Comparison of ENCODE assay signal across 17 cellular contexts in genomic region chr5:34676409-34676808, GRCh38. TPM values are rescaled to one million over a fixed set of nuclear protein-coding genes. Genes with fewer than 3 reads are reported as not detected.
DNase-seq lines count a peak whose midpoint lies in the region; ATAC-seq and TF ChIP-seq lines count a peak whose summit lies in the region.
"Had no signal": no experiment of that assay in that cellular context is flagged by ENCODE, and none has a peak within 500 bp of the region (broad histone marks: within the 10 kb centered on the region; RNA-seq: fewer than 3 reads in every experiment).

No MANE protein-coding gene starts in this region.

- H3K9me3 Mint-ChIP-seq in chondrocyte (ENCODE audit: low read depth) (no peaks in the 10 kb centered on the region), nephron (no peaks in the 10 kb centered on the region)
- H3K9me3 Mint-ChIP-seq: activated B cell treated with CpG ODN at 0.5 μM for 24 hours; activated T-helper 17 cell treated with anti-CD3 and anti-CD28 coated beads, Interleukin-2, amount 50 U/mL, for 72 hours; CD14-positive monocyte; T-helper 1 cell treated with Interleukin-12 subunit alpha and Interleukin-12 subunit beta and Interleukin-4 antibody, amounts not matched to agents 30 μg/mL and 1 μg/mL, for 36 hours had no signal

- DNase-seq in AG04450 (ENCODE audit: low read depth, low spot score) (no peak), PC-3 (peak; percentile 74), chondrocyte (ENCODE audit: low spot score) (no peak), upper lobe of left lung (no peak), NCI-H1092 (lab: John Stamatoyannopoulos, UW) (no peak), COLO668 (lab: John Stamatoyannopoulos, UW; ENCODE audit: unreplicated experiment) (no peak), HPDE6-E6E7 (ENCODE audit: extremely low spot score) (no peak)
- DNase-seq: activated B cell treated with CpG ODN at 0.5 μM for 24 hours; activated CD8-positive, alpha-beta memory T cell treated with anti-CD3 and anti-CD28 coated beads for 24 hours; stimulated activated naive CD8-positive, alpha-beta T cell treated with anti-CD3 and anti-CD28 coated beads, Interleukin-15, Interleukin-2, amounts not matched to agents 100 U/mL and 50 U/mL, for 24 hours had no signal

- TF ChIP-seq EP300 in upper lobe of left lung (IDR thresholded peaks at IDR 0.05) = no peak

- peak overlapping the region; percentile 43 for H3K27ac ChIP-seq in AG04450 (ENCODE audit: low read depth, low read length)
- peak overlapping the region; percentile 36 for H3K27ac ChIP-seq in PC-3 (ENCODE audit: low read length)
- H3K27ac ChIP-seq in upper lobe of left lung = no peak overlapping the region
- H3K27ac ChIP-seq: HL-60, vagina had no signal

- peak; percentile 71 for ATAC-seq in PC-3
- no peak for ATAC-seq in upper lobe of left lung (ENCODE audit: low FRiP score in 2 of 2)
- ATAC-seq: activated T-helper 17 cell treated with anti-CD3 and anti-CD28 coated beads, Interleukin-2, amount 50 U/mL, for 72 hours; Right ventricle myocardium inferior; stimulated activated naive CD8-positive, alpha-beta T cell treated with anti-CD3 and anti-CD28 coated beads, Interleukin-15, Interleukin-2, amounts not matched to agents 100 U/mL and 50 U/mL, for 24 hours had no signal

- H3K27me3 ChIP-seq in AG04450 (ENCODE audit: control insufficient read depth, insufficient read depth, low read length) (no peaks in the 10 kb centered on the region), PC-3 (ENCODE audit: low read length) (no peaks in the 10 kb centered on the region), upper lobe of left lung (no peaks in the 10 kb centered on the region)
- H3K27me3 ChIP-seq: vagina had no signal

- H3K9me2 ChIP-seq in PC-3 (replicated peaks; ENCODE audit: low read length) = no peaks in the 10 kb centered on the region

- H3K4me3 Mint-ChIP-seq in chondrocyte (ENCODE audit: unreplicated experiment) = no peak overlapping the region
- no peak overlapping the region for H3K4me3 Mint-ChIP-seq in nephron
- H3K4me3 Mint-ChIP-seq: activated B cell treated with CpG ODN at 0.5 μM for 24 hours; activated T-helper 17 cell treated with anti-CD3 and anti-CD28 coated beads, Interleukin-2, amount 50 U/mL, for 72 hours; CD14-positive monocyte; T-helper 1 cell treated with Interleukin-12 subunit alpha and Interleukin-12 subunit beta and Interleukin-4 antibody, amounts not matched to agents 30 μg/mL and 1 μg/mL, for 36 hours had no signal

- CTCF ChIA-PET in AG04450 (lab: Charles Lee) = no interaction called here
- CTCF ChIA-PET in PC-3 (lab: Charles Lee) = no interaction called here

- H3K36me3 ChIP-seq in PC-3 (ENCODE audit: low read depth, low read length) = peaks cover 16% of the 10 kb centered on the region
- peaks cover 0 to 3% (median 0%) of the 10 kb centered on the region in 4 donors for H3K36me3 ChIP-seq in upper lobe of left lung
- H3K36me3 ChIP-seq: vagina had no signal

- no peak for TF ChIP-seq POLR2A in upper lobe of left lung (IDR thresholded peaks at IDR 0.05)

- H3K9me3 ChIP-seq in AG04450 (ENCODE audit: control insufficient read depth, insufficient read depth, low read length) (no peaks in the 10 kb centered on the region), PC-3 (ENCODE audit: low read length) (no peaks in the 10 kb centered on the region), upper lobe of left lung (no peaks in the 10 kb centered on the region)
- H3K9me3 ChIP-seq: vagina had no signal

- peaks cover 13% of the 10 kb centered on the region; the same call in 1 of the 2 replicates for H4K20me1 ChIP-seq in PC-3 (ENCODE audit: low read length)

- H3K9ac ChIP-seq in PC-3 (ENCODE audit: low read length) = no peak overlapping the region

- no peaks in the 10 kb centered on the region for H3F3A ChIP-seq in PC-3 (ENCODE audit: low read length, unreplicated experiment)

- H3K36me3 Mint-ChIP-seq in chondrocyte (ENCODE audit: low read depth) = peaks cover 3% of the 10 kb centered on the region
- H3K36me3 Mint-ChIP-seq in nephron (ENCODE audit: low read depth) = peaks cover 18% of the 10 kb centered on the region
- H3K36me3 Mint-ChIP-seq: CD14-positive monocyte had no signal

- peaks cover 98% of the 10 kb centered on the region for H3K79me2 ChIP-seq in PC-3 (ENCODE audit: low read length)

- H3K4me3 ChIP-seq in AG04450 (ENCODE audit: low read depth, low read length) (no peak overlapping the region), PC-3 (ENCODE audit: low read length) (no peak overlapping the region), upper lobe of left lung (no peak overlapping the region)
- H3K4me3 ChIP-seq: vagina had no signal

- H3K4me1 ChIP-seq in PC-3 (ENCODE audit: insufficient read depth, low read length) = peaks cover 38% of the 10 kb centered on the region
- H3K4me1 ChIP-seq in upper lobe of left lung = peaks cover 9 to 31% (median 16%) of the 10 kb centered on the region in 4 donors

- TF ChIP-seq CTCF in AG04450 (IDR thresholded peaks at IDR 0.05; ENCODE audit: low read depth, low read length) (no peak), PC-3 (conservative IDR thresholded peaks at IDR 0.05; ENCODE audit: low read depth, low read length) (no peak), chondrocyte (IDR thresholded peaks at IDR 0.05) (no peak), nephron (IDR thresholded peaks at IDR 0.05; ENCODE audit: unreplicated experiment in 3 of 3) (no peak), upper lobe of left lung (IDR thresholded peaks at IDR 0.05) (no peak)

- no peak overlapping the region for H3K4me2 ChIP-seq in PC-3 (ENCODE audit: low read length)

- whole genome bisulfite sequencing in upper lobe of left lung, 2 donors = 82 to 84% methylated on average over 4 of the region's 4 CpGs

- no TSS peak for BruUV-seq in PC-3 (replicated peaks; lab: Mats Ljungman, UMichigan)

- POLR2A ChIA-PET in AG04450 (lab: Yijun Ruan, JAX) (no interaction called here), PC-3 (lab: Charles Lee; ENCODE audit: unreplicated experiment) (no interaction called here)

- H2AFZ ChIP-seq in PC-3 (ENCODE audit: low read length) = no peak overlapping the region

- H3K27ac Mint-ChIP-seq in chondrocyte (ENCODE audit: unreplicated experiment) (peak overlapping the region; percentile 72), nephron (peak overlapping the region; percentile 66 to 84 (median 74))
- H3K27ac Mint-ChIP-seq: activated B cell treated with CpG ODN at 0.5 μM for 24 hours; activated T-helper 17 cell treated with anti-CD3 and anti-CD28 coated beads, Interleukin-2, amount 50 U/mL, for 72 hours; CD14-positive monocyte; T-helper 1 cell treated with Interleukin-12 subunit alpha and Interleukin-12 subunit beta and Interleukin-4 antibody, amounts not matched to agents 30 μg/mL and 1 μg/mL, for 36 hours had no signal

- H3K4me1 Mint-ChIP-seq in chondrocyte (ENCODE audit: low read depth) (peaks cover 71% of the 10 kb centered on the region), nephron (peaks cover 34% of the 10 kb centered on the region)
- H3K4me1 Mint-ChIP-seq: activated B cell treated with CpG ODN at 0.5 μM for 24 hours; activated T-helper 17 cell treated with anti-CD3 and anti-CD28 coated beads, Interleukin-2, amount 50 U/mL, for 72 hours; CD14-positive monocyte had no signal

- intact Hi-C loops in PC-3 (cut with micrococcal nuclease) = no loop called here

- no peaks in the 10 kb centered on the region for H3K27me3 Mint-ChIP-seq in chondrocyte (ENCODE audit: low read depth)
- no peaks in the 10 kb centered on the region for H3K27me3 Mint-ChIP-seq in nephron (ENCODE audit: low read depth)
- H3K27me3 Mint-ChIP-seq: activated B cell treated with CpG ODN at 0.5 μM for 24 hours; activated T-helper 17 cell treated with anti-CD3 and anti-CD28 coated beads, Interleukin-2, amount 50 U/mL, for 72 hours had no signal

RNA-seq across cellular contexts. Expression of gene RAI14, which starts 20.3 kb away (rescaled TPM):
- polyA plus RNA-seq in AG04450 (2011; rRNA removed) = 162 and 211 TPM in 2 replicates
- polyA minus RNA-seq in AG04450 (2011; rRNA and poly(A)+ RNA removed) = 438 and 587 TPM in 2 replicates
- total RNA-seq in PC-3 (2014; rRNA removed) (54.4 and 73.5 TPM in 2 replicates), chondrocyte (177 to 287 TPM (median 260 TPM) in 3 replicates), upper lobe of left lung (10 to 100 TPM; 34.0 to 88.6 (median 67.9) TPM)
- polyA plus RNA-seq: CD14-positive monocyte had no signal

Comparison
In these comparisons a context has a peak if more than half of its experiments do, and no peak if none do; other contexts are left out.
1. H3K27ac ChIP-seq: peak in AG04450 (single experiment) and PC-3 (single experiment); none in upper lobe of left lung (0 of 4).